ENCODE assay signal across 8 cellular contexts in genomic region chr19:4139614-4140236, GRCh38. TPM values are rescaled to one million over a fixed set of nuclear protein-coding genes. Genes with fewer than 3 reads are reported as not detected.
DNase-seq lines count a peak whose midpoint lies in the region; ATAC-seq and TF ChIP-seq lines count a peak whose summit lies in the region.

No MANE protein-coding gene starts in this region.

- WGBS in right lobe of liver (ENCODE audit: insufficient coverage, low coverage, low lambda C conversion rate, missing lambda C conversion rate) = 17% methylated on average over 14 of the region's 14 CpGs

- H3K9me3 ChIP-seq in right lobe of liver = no peaks in the 10 kb centered on the region

- H3K27me3 ChIP-seq in right lobe of liver = no peaks in the 10 kb centered on the region

- intact Hi-C loops in right lobe of liver (cut with DNase I) = no loop called here

- no peak overlapping the region for H3K4me3 ChIP-seq in right lobe of liver

- H3K4me1 Mint-ChIP-seq in central memory CD8-positive, alpha-beta T cell = peaks cover 7% of the 10 kb centered on the region

- peak; percentile 89 for ATAC-seq in central memory CD8-positive, alpha-beta T cell (replicated peaks; ENCODE audit: extremely low read depth, poor library complexity, severe bottlenecking)
- ATAC-seq in right lobe of liver (peak; percentile 76 to 85 (median 82)), GM18502 (IDR thresholded peaks at IDR 0.05; ENCODE audit: poor library complexity, unreplicated experiment) (no peak)

- H3K36me3 ChIP-seq in right lobe of liver = no peaks in the 10 kb centered on the region

- H3K27ac ChIP-seq in right lobe of liver = no peak overlapping the region

- H3K9me3 Mint-ChIP-seq in central memory CD8-positive, alpha-beta T cell = no peaks in the 10 kb centered on the region

- H3K4me1 ChIP-seq in right lobe of liver = peaks cover 0 to 32% (median 9%) of the 10 kb centered on the region in 4 donors

- TF ChIP-seq POLR2A in right lobe of liver (IDR thresholded peaks at IDR 0.05) = no peak

- peak; percentile 6 to 45 for DNase-seq in NCI-H526 (lab: John Stamatoyannopoulos, UW)
- no peak for DNase-seq in NCI-H526 treated with DMSO at 0.1 percent for 48 hours (lab: John Stamatoyannopoulos, UW)
- DNase-seq in NCI-H2196 treated with DMSO at 0.1 percent for 48 hours (lab: John Stamatoyannopoulos, UW; ENCODE audit: unreplicated experiment) = peak; percentile 36
- DNase-seq in activated CD4-positive, alpha-beta T cell treated with anti-CD3 and anti-CD28 coated beads for 1 hour = peak; percentile 80
- peak; percentile 76 to 93 for DNase-seq in central memory CD8-positive, alpha-beta T cell (ENCODE audit: low spot score in 2 of 2)
- DNase-seq in right lobe of liver = peak; percentile 81 to 85 (median 84)
- peak; percentile 75 to 90 (median 81) for DNase-seq in stimulated activated CD4-positive, alpha-beta T cell treated with anti-CD3 and anti-CD28 coated beads, TNF-alpha, amount 100 ng/mL, for 24 hours (ENCODE audit: low read depth in 3 of 3)

- peaks cover 2% of the 10 kb centered on the region for H3K36me3 Mint-ChIP-seq in central memory CD8-positive, alpha-beta T cell (ENCODE audit: insufficient read depth)

- H3K4me3 Mint-ChIP-seq in central memory CD8-positive, alpha-beta T cell = peak overlapping the region; percentile 45

- peak overlapping the region; percentile 25 for H3K27ac Mint-ChIP-seq in central memory CD8-positive, alpha-beta T cell (ENCODE audit: low read depth)

- peak; percentile 75 to 87 (median 86) for TF ChIP-seq CTCF in right lobe of liver (IDR thresholded peaks at IDR 0.05)

- H3K27me3 Mint-ChIP-seq in central memory CD8-positive, alpha-beta T cell = peaks cover 18% of the 10 kb centered on the region

RNA-seq across cellular contexts. Expression of gene CREB3L3, which starts 13.7 kb away (rescaled TPM):
- 100 to 1,000 TPM in 4 of 6 experiments, 10 to 100 TPM in 2; 50.5 to 368 (median 199) TPM for total RNA-seq in right lobe of liver

RNA-seq across cellular contexts. Expression of gene MAP2K2, which starts 15.8 kb away (rescaled TPM):
- total RNA-seq in right lobe of liver = 10 to 100 TPM; 50.2 to 75.7 (median 59.8) TPM

RNA-seq across cellular contexts. Expression of gene SIRT6, which starts 42.6 kb away (rescaled TPM):
- 10 to 100 TPM in 3 of 6 experiments, 1 to 10 TPM in 3; 7.9 to 21.6 (median 10.0) TPM for total RNA-seq in right lobe of liver

RNA-seq across cellular contexts. Expression of gene ANKRD24, which starts 42.8 kb away (rescaled TPM):
- total RNA-seq in right lobe of liver = 1 to 10 TPM; 1.2 to 4.8 (median 2.7) TPM
